In genomic region chr1:114208659-114209215, GRCh38 we compare ENCODE assay signal across 25 cellular contexts. TPM values are rescaled to one million over a fixed set of nuclear protein-coding genes. Genes with fewer than 3 reads are reported as not detected.
DNase-seq lines count a peak whose midpoint lies in the region; ATAC-seq and TF ChIP-seq lines count a peak whose summit lies in the region.
"Had no signal": no experiment of that assay in that cellular context is flagged by ENCODE, and none has a peak within 500 bp of the region (broad histone marks: within the 10 kb centered on the region; RNA-seq: fewer than 3 reads in every experiment).

No MANE protein-coding gene starts in this region.

- H3K27me3 Mint-ChIP-seq in WTC11 (ENCODE audit: low read depth) = peaks cover 66% of the 10 kb centered on the region

- no peak for TF ChIP-seq CTCF in WTC11 (IDR thresholded peaks at IDR 0.05)

- peak; percentile 58 for DNase-seq in DMS53 (lab: John Stamatoyannopoulos, UW)
- no peak for DNase-seq in DMS53 treated with DMSO at 0.1 percent for 48 hours (lab: John Stamatoyannopoulos, UW; ENCODE audit: unreplicated experiment)
- DNase-seq in AML-193 (lab: John Stamatoyannopoulos, UW) = peak; percentile 59 to 66
- DNase-seq in NCI-H1105 treated with DMSO at 0.1 percent for 48 hours (lab: John Stamatoyannopoulos, UW) = peak; percentile 38
- DNase-seq in WTC11 (ENCODE audit: low spot score) = no peak
- DNase-seq in mucosa of gallbladder (ENCODE audit: low spot score) = no peak
- no peak for DNase-seq in NCI-H187 (lab: John Stamatoyannopoulos, UW)
- no peak for DNase-seq in OCI-M2 (lab: John Stamatoyannopoulos, UW; ENCODE audit: unreplicated experiment)
- DNase-seq: 8988T; activated CD4-positive, alpha-beta T cell treated with anti-CD3 and anti-CD28 coated beads for 4 hours; activated naive CD8-positive, alpha-beta T cell treated with anti-CD3 and anti-CD28 coated beads for 36 hours; effector CD8-positive, alpha-beta T cell; gastrocnemius medialis; GDM1; HFFc6; left colon; NCI-H2107; NCI-H526 treated with DMSO at 0.1 percent for 48 hours; posterior cingulate gyrus had no signal

- no peaks in the 10 kb centered on the region for H3K36me3 Mint-ChIP-seq in WTC11
- H3K36me3 Mint-ChIP-seq: activated naive CD8-positive, alpha-beta T cell treated with anti-CD3 and anti-CD28 coated beads for 36 hours; mesothelial cell of epicardium had no signal

- H3K9me3 Mint-ChIP-seq in WTC11 = no peaks in the 10 kb centered on the region
- H3K9me3 Mint-ChIP-seq: activated naive CD8-positive, alpha-beta T cell treated with anti-CD3 and anti-CD28 coated beads for 36 hours; activated T-helper 2 cell treated with anti-CD3 and anti-CD28 coated beads, Interferon-gamma antibody, Interleukin-2, Interleukin-4, amounts not matched to agents 10 μg/mL and 5 μg/mL and 100 μg/mL, durations not matched to agents 14 hours and 24 hours and 36 hours; HFFc6; mesothelial cell of epicardium; stimulated activated effector memory CD8-positive, alpha-beta T cell treated with anti-CD3 and anti-CD28 coated beads, Interleukin-12 subunit alpha, Interleukin-12 subunit beta, amount 100 ng/mL, for 72 hours had no signal

- no peak overlapping the region for H3K27ac Mint-ChIP-seq in WTC11
- H3K27ac Mint-ChIP-seq: activated naive CD8-positive, alpha-beta T cell treated with anti-CD3 and anti-CD28 coated beads for 36 hours; activated T-helper 2 cell treated with anti-CD3 and anti-CD28 coated beads, Interferon-gamma antibody, Interleukin-2, Interleukin-4, amounts not matched to agents 10 μg/mL and 5 μg/mL and 100 μg/mL, durations not matched to agents 14 hours and 24 hours and 36 hours; HFFc6; mesothelial cell of epicardium had no signal

- no peak overlapping the region for H3K4me3 Mint-ChIP-seq in WTC11
- H3K4me3 Mint-ChIP-seq: activated naive CD8-positive, alpha-beta T cell treated with anti-CD3 and anti-CD28 coated beads for 36 hours; HFFc6; mesothelial cell of epicardium; stimulated activated effector memory CD8-positive, alpha-beta T cell treated with anti-CD3 and anti-CD28 coated beads, Interleukin-12 subunit alpha, Interleukin-12 subunit beta, amount 100 ng/mL, for 72 hours had no signal

- CTCF ChIA-PET in WTC11 (lab: Charles Lee) = no interaction called here

- ATAC-seq in WTC11 = peak; percentile 72
- ATAC-seq: esophagus mucosa, gastrocnemius medialis, left colon, Panc1 had no signal

- peaks cover 8% of the 10 kb centered on the region for H3K4me1 Mint-ChIP-seq in WTC11
- H3K4me1 Mint-ChIP-seq: activated naive CD8-positive, alpha-beta T cell treated with anti-CD3 and anti-CD28 coated beads for 36 hours had no signal

- POLR2A ChIA-PET in WTC11 (lab: Charles Lee) = no interaction called here

TF ChIP-seq in WTC11, 78 proteins besides CTCF, POLR2A, EP300 and RAD21:
- TF ChIP-seq SMAD3 (CRISPR knock-in tag; IDR thresholded peaks at IDR 0.05; ENCODE audit: borderline replicate concordance) (no peak), NFATC4 (CRISPR knock-in tag; IDR thresholded peaks at IDR 0.05) (no peak), ETV6 (CRISPR knock-in tag; IDR thresholded peaks at IDR 0.05) (no peak), STAT6 (CRISPR knock-in tag; conservative IDR thresholded peaks at IDR 0.05; ENCODE audit: low read depth) (no peak), ZMAT4 (CRISPR knock-in tag; IDR thresholded peaks at IDR 0.05) (no peak), USF2 (CRISPR knock-in tag; IDR thresholded peaks at IDR 0.05) (peak; percentile 74), USF1 (CRISPR knock-in tag; IDR thresholded peaks at IDR 0.05) (0 out of 2 replicates have a peak, but pooled peaks have one; percentile 35), ZBTB21 (CRISPR knock-in tag; IDR thresholded peaks at IDR 0.05; ENCODE audit: borderline replicate concordance) (no peak), HMGXB4 (CRISPR knock-in tag; IDR thresholded peaks at IDR 0.05) (no peak), ZNF121 (CRISPR knock-in tag; IDR thresholded peaks at IDR 0.05) (no peak), ATF1 (CRISPR knock-in tag; IDR thresholded peaks at IDR 0.05) (no peak), CBFB (CRISPR knock-in tag; IDR thresholded peaks at IDR 0.05; ENCODE audit: low read depth) (no peak), GABPB1 (CRISPR knock-in tag; IDR thresholded peaks at IDR 0.05) (no peak), ZNF423 (CRISPR knock-in tag; IDR thresholded peaks at IDR 0.05) (no peak), ATF3 (CRISPR knock-in tag; conservative IDR thresholded peaks at IDR 0.05) (no peak), NR3C1 (CRISPR knock-in tag; conservative IDR thresholded peaks at IDR 0.05; ENCODE audit: low read depth) (no peak)

RNA-seq across cellular contexts. Expression of gene SYT6, which starts 55.1 kb away (rescaled TPM):
- total RNA-seq in WTC11 (2021) (54.2 to 58.2 TPM (median 55.9 TPM) in 3 replicates), mucosa of gallbladder (1.4 TPM)
- total RNA-seq: activated naive CD8-positive, alpha-beta T cell treated with anti-CD3 and anti-CD28 coated beads for 36 hours; activated T-helper 2 cell treated with anti-CD3 and anti-CD28 coated beads, Interferon-gamma antibody, Interleukin-2, Interleukin-4, amounts not matched to agents 10 μg/mL and 5 μg/mL and 100 μg/mL, durations not matched to agents 14 hours and 24 hours and 36 hours; esophagus mucosa; HFFc6; vagina had no signal

Comparison
In these comparisons a context has a peak if more than half of its experiments do, and no peak if none do; other contexts are left out.
1. DNase-seq: peak in DMS53 (single experiment), AML-193 (2 of 2) and NCI-H1105 treated with DMSO at 0.1 percent for 48 hours (single experiment); none in DMS53 treated with DMSO at 0.1 percent for 48 hours (single experiment), WTC11 (single experiment), mucosa of gallbladder (single experiment), NCI-H187 (0 of 2) and OCI-M2 (single experiment).
2. RNA of gene SYT6, which starts 55.1 kb away (total RNA-seq): 54.2 to 58.2 TPM in WTC11; 1.4 TPM in mucosa of gallbladder (single experiment); every median in the first group is over 10 times any median in the second.